Comparison of ENCODE assay signal across 6 cellular contexts in the genomic region with DNA sequence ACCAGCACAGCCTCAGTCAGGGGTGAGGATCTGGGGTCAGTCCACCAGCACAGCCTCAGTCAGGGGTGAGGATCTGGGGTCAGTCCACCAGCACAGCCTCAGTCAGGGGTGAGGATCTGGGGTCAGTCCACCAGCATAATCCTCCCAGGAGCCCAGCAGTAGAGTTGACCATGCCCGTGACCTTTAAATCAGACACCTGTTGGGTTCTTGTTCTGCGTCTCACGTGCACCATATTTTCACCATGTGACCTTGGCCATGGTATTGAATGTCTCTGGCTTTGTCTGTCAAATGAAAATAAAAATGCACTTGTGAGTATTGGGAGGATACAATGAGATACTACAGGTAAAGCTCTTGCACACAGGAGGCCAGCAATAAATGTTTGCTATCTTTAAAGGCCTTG.
DNase-seq lines count a peak whose midpoint lies in the region; ATAC-seq and TF ChIP-seq lines count a peak whose summit lies in the region.
"Not testable (repeated sequence)": the region's sequence is repeated elsewhere in the genome, so short reads cannot be mapped to it uniquely, and the experiment has no call there.

No MANE protein-coding gene starts in this region.

- not testable (repeated sequence) for H2BK5ac ChIP-seq in mesenchymal stem cell (ENCODE audit: low read depth, low read length, poor library complexity, severe bottlenecking)

- not testable (repeated sequence) for H3K4me3 Mint-ChIP-seq in chondrocyte (ENCODE audit: unreplicated experiment); osteocyte (ENCODE audit: unreplicated experiment)
- H3K4me3 Mint-ChIP-seq in glutamatergic neuron (ENCODE audit: unreplicated experiment) = peak overlapping the region; percentile 46

- not testable (repeated sequence) for H2BK12ac ChIP-seq in mesenchymal stem cell (ENCODE audit: low read length in 2 of 2)

- DNase-seq in chondrocyte (ENCODE audit: low spot score); glutamatergic neuron; mesenchymal stem cell; osteocyte (ENCODE audit: extremely low spot score, unreplicated experiment); smooth muscle cell (lab: John Stamatoyannopoulos, UW; ENCODE audit: unreplicated experiment): not testable (repeated sequence)
- DNase-seq in gastrocnemius medialis = peak; percentile 25 to 63

- not testable (repeated sequence) for H3K9me3 ChIP-seq in mesenchymal stem cell (ENCODE audit: control insufficient read depth, low read length); gastrocnemius medialis; smooth muscle cell (replicated peaks; ENCODE audit: low read depth)

- H4K91ac ChIP-seq in mesenchymal stem cell (ENCODE audit: low read length) = not testable (repeated sequence)

- peaks cover 19% of the 10 kb centered on the region for H3K79me1 ChIP-seq in mesenchymal stem cell (replicated peaks; ENCODE audit: low read length, poor library complexity, severe bottlenecking)

- H4K20me1 ChIP-seq in smooth muscle cell (ENCODE audit: low read depth) = peaks cover 86% of the 10 kb centered on the region

- not testable (repeated sequence) for H3K4me3 ChIP-seq in mesenchymal stem cell (ENCODE audit: insufficient read depth in 1 of 2, low read depth in 1 of 2, low read length in 2 of 2); gastrocnemius medialis; smooth muscle cell

- 94% methylated on average over 3 of the region's 3 CpGs for WGBS in mesenchymal stem cell
- WGBS in smooth muscle cell (ENCODE audit: low lambda C conversion rate) = 92% methylated on average over 3 of the region's 3 CpGs

- not testable (repeated sequence) for H3K79me2 ChIP-seq in smooth muscle cell (ENCODE audit: low read depth)

- H2AK5ac ChIP-seq in mesenchymal stem cell (ENCODE audit: low read length, severe bottlenecking) = peak overlapping the region; percentile 28

- TF ChIP-seq CTCF in chondrocyte (IDR thresholded peaks at IDR 0.05); glutamatergic neuron (IDR thresholded peaks at IDR 0.05; ENCODE audit: partially characterized antibody, unreplicated experiment); osteocyte (IDR thresholded peaks at IDR 0.05); gastrocnemius medialis (IDR thresholded peaks at IDR 0.05 in 4 of 5, conservative IDR thresholded peaks at IDR 0.05 in 1 of 5); smooth muscle cell (IDR thresholded peaks at IDR 0.05; ENCODE audit: borderline replicate concordance, insufficient read depth, poor library complexity, severe bottlenecking): not testable (repeated sequence)

- H3K9me3 Mint-ChIP-seq in chondrocyte (ENCODE audit: low read depth); glutamatergic neuron (ENCODE audit: unreplicated experiment); osteocyte (ENCODE audit: unreplicated experiment): not testable (repeated sequence)

- H3K36me3 Mint-ChIP-seq in chondrocyte (ENCODE audit: low read depth) = peaks cover 72% of the 10 kb centered on the region
- H3K36me3 Mint-ChIP-seq in glutamatergic neuron (ENCODE audit: unreplicated experiment) = peaks cover 12% of the 10 kb centered on the region
- peaks cover 63% of the 10 kb centered on the region for H3K36me3 Mint-ChIP-seq in osteocyte (ENCODE audit: unreplicated experiment)

- H3K4me2 ChIP-seq in mesenchymal stem cell (ENCODE audit: low read length, poor library complexity, severe bottlenecking); smooth muscle cell: not testable (repeated sequence)

- peaks cover 70 to 74% of the 10 kb centered on the region in 2 experiments for H3K36me3 ChIP-seq in mesenchymal stem cell (ENCODE audit: control insufficient read depth in 1 of 2, insufficient read depth in 2 of 2, low read depth in 1 of 2, low read length in 2 of 2)
- peaks cover 0 to 31% of the 10 kb centered on the region in 2 donors for H3K36me3 ChIP-seq in gastrocnemius medialis
- H3K36me3 ChIP-seq in smooth muscle cell (ENCODE audit: low read depth) = peaks cover 31% of the 10 kb centered on the region

- not testable (repeated sequence) for H3K4ac ChIP-seq in mesenchymal stem cell (ENCODE audit: low read depth in 1 of 2, low read length in 2 of 2)

- peak overlapping the region; percentile 3 for H3K27ac Mint-ChIP-seq in chondrocyte (ENCODE audit: unreplicated experiment)
- peak overlapping the region; percentile 66 for H3K27ac Mint-ChIP-seq in glutamatergic neuron (ENCODE audit: unreplicated experiment)
- H3K27ac Mint-ChIP-seq in osteocyte (ENCODE audit: unreplicated experiment) = peak overlapping the region; percentile 67

- not testable (repeated sequence) for H2AFZ ChIP-seq in mesenchymal stem cell (ENCODE audit: low read depth, low read length); smooth muscle cell (ENCODE audit: low read depth)

- not testable (repeated sequence) for H3K18ac ChIP-seq in mesenchymal stem cell (ENCODE audit: low read depth in 1 of 2, low read length in 2 of 2)

- ATAC-seq in gastrocnemius medialis = peak; percentile 83 to 88

- H3K4me1 Mint-ChIP-seq in chondrocyte (ENCODE audit: low read depth) (peaks cover 38% of the 10 kb centered on the region), glutamatergic neuron (ENCODE audit: low read depth, unreplicated experiment) (peaks cover 25% of the 10 kb centered on the region), osteocyte (ENCODE audit: unreplicated experiment) (peaks cover 42% of the 10 kb centered on the region)

- not testable (repeated sequence) for H2BK15ac ChIP-seq in mesenchymal stem cell (ENCODE audit: low read depth, poor library complexity, severe bottlenecking)

- in situ Hi-C loops in gastrocnemius medialis (cut with MboI; ENCODE audit: low sequenced_read_pairs in 4 of 4) = not testable (repeated sequence)

- H3F3A ChIP-seq in smooth muscle cell (ENCODE audit: low read depth) = peaks cover 73% of the 10 kb centered on the region

- not testable (repeated sequence) for TF ChIP-seq POLR2A in gastrocnemius medialis (IDR thresholded peaks at IDR 0.05)

- intact Hi-C loops in gastrocnemius medialis (cut with DNase I; ENCODE audit: low total_unique reads) = loop anchor here (2.0 to 10.0 kb wide), 4 partner anchors 23 to 537 kb away; partner anchors contain the start of gene ING1

- not testable (repeated sequence) for H3K27me3 Mint-ChIP-seq in chondrocyte (ENCODE audit: low read depth); glutamatergic neuron (ENCODE audit: unreplicated experiment); osteocyte (ENCODE audit: unreplicated experiment)

- not testable (repeated sequence) for H3K4me1 ChIP-seq in mesenchymal stem cell (ENCODE audit: control insufficient read depth, insufficient read depth, low read depth, low read length); gastrocnemius medialis; smooth muscle cell (ENCODE audit: low read depth)

- H3K9ac ChIP-seq in mesenchymal stem cell (ENCODE audit: low read length); smooth muscle cell (ENCODE audit: low read depth): not testable (repeated sequence)

- H2BK120ac ChIP-seq in mesenchymal stem cell (ENCODE audit: low read depth, low read length) = not testable (repeated sequence)

- not testable (repeated sequence) for H3K14ac ChIP-seq in mesenchymal stem cell (ENCODE audit: low read length in 2 of 2)

- H4K8ac ChIP-seq in mesenchymal stem cell (ENCODE audit: low read length) = not testable (repeated sequence)

- H3K27ac ChIP-seq in mesenchymal stem cell (ENCODE audit: low read length, poor library complexity, severe bottlenecking) (peak overlapping the region; percentile 26), gastrocnemius medialis (peak overlapping the region; percentile 75 to 85 (median 79)), smooth muscle cell (ENCODE audit: low read depth) (peak overlapping the region; percentile 80)

- not testable (repeated sequence) for H3K23ac ChIP-seq in mesenchymal stem cell (ENCODE audit: low read length in 2 of 2)

- not testable (repeated sequence) for H3K27me3 ChIP-seq in mesenchymal stem cell (ENCODE audit: control insufficient read depth in 1 of 2, insufficient read depth in 1 of 2, low read length in 2 of 2); gastrocnemius medialis; smooth muscle cell (ENCODE audit: low read depth)

Comparison
In these comparisons a context has a peak if more than half of its experiments do, and no peak if none do; other contexts are left out.
1. H3K27ac Mint-ChIP-seq: peak in every context shown above with its lines; median percentile 67 in osteocyte; 66 in glutamatergic neuron; 3 in chondrocyte.
2. H3K27ac ChIP-seq: peak in every context shown above with its lines; median percentile 80 in smooth muscle cell; 79 in gastrocnemius medialis; 26 in mesenchymal stem cell.